Comparison of ENCODE assay signal across 7 cellular contexts in the genomic region with DNA sequence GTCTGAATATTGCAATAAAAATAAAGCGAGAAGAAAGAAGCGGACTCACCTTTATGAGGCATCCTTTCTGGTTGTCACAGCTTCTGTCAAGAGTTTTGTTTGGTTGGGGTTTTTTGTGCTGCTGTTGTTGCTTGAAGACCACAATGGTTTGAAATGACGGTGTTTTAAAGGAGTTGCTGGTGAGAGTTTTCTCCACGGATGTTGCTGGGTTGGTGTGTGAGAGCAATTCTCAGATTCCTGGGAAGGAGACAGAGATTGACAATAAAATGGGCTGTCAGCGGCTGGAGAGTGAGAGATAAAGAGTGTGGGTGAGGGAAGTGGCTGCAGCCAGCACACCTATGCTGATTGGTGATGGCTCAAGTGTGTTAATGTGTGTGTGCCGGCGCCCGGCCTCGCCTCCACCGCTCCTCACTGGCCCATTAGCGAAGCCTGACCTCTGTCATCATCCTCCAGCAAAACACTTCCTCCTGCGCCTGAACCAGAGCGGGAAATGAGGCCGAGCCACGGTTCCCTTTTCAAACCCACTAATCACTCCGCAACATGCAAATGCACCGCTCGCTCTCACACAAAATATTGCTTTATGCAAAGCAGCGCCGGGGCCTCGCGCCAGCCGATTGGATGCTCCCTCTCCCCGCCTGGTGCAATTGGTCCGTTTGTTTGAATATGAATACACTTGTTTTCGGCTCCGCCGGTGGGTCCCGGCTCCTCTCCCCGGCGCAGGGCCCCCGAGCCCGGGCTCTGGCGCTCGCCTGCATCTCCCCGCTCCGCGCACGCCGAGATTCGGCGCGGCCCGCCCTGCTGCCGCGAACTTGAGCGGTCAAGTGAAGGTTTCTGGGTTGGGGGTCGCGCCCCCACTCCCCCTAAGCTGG. TPM values are rescaled to one million over a fixed set of nuclear protein-coding genes. Genes with fewer than 3 reads are reported as not detected.
DNase-seq lines count a peak whose midpoint lies in the region; ATAC-seq, FAIRE-seq and TF ChIP-seq lines count a peak whose summit lies in the region.

A gene (minus strand): TSS at position 544 of the 869 bp plus-strand sequence. CDS start 4,911 bp downstream, outside the sequence.

- H3K27ac Mint-ChIP-seq in stimulated activated memory B cell treated with anti-CD40 and anti-IgM and Interleukin-4, amounts not matched to agents 10 μg/mL and 1 μg/mL and 100 μg/mL, for 72 hours: no peak within 1 kb of the TSS

- peak; percentile 36 for ATAC-seq in stimulated activated memory B cell treated with anti-CD40 and anti-IgM and Interleukin-4, amounts not matched to agents 10 μg/mL and 1 μg/mL and 100 μg/mL, for 72 hours

- peak; percentile 54 for TF ChIP-seq POLR2A in H54 (IDR thresholded peaks at IDR 0.05; ENCODE audit: low read depth, low read length)

- peaks cover 49% of the 10 kb centered on the region for H3K4me1 Mint-ChIP-seq in stimulated activated memory B cell treated with anti-CD40 and anti-IgM and Interleukin-4, amounts not matched to agents 10 μg/mL and 1 μg/mL and 100 μg/mL, for 72 hours

- H3K36me3 Mint-ChIP-seq in stimulated activated memory B cell treated with anti-CD40 and anti-IgM and Interleukin-4, amounts not matched to agents 10 μg/mL and 1 μg/mL and 100 μg/mL, for 72 hours: peaks cover 12% of the 10 kb centered on the region

- no peak for TF ChIP-seq CTCF in GM12875 (IDR thresholded peaks at IDR 0.05; ENCODE audit: borderline replicate concordance, insufficient read depth, low read depth, low read length)

- H3K4me3 ChIP-seq in GM12875 (ENCODE audit: low read depth, low read length) (peak within 1 kb of the TSS; percentile 51), SJSA1 (peak within 1 kb of the TSS; percentile 49)

- no peak within 1 kb of the TSS for H3K27ac ChIP-seq in SJSA1

- H3K9me3 Mint-ChIP-seq in stimulated activated memory B cell treated with anti-CD40 and anti-IgM and Interleukin-4, amounts not matched to agents 10 μg/mL and 1 μg/mL and 100 μg/mL, for 72 hours: peaks cover 5% of the 10 kb centered on the region

- peaks cover 16% of the 10 kb centered on the region for H3K4me1 ChIP-seq in SJSA1 (replicated peaks)

- no peaks in the 10 kb centered on the region for H3K9me3 ChIP-seq in SJSA1 (replicated peaks)

- H3K27me3 Mint-ChIP-seq in stimulated activated memory B cell treated with anti-CD40 and anti-IgM and Interleukin-4, amounts not matched to agents 10 μg/mL and 1 μg/mL and 100 μg/mL, for 72 hours: peaks cover 87% of the 10 kb centered on the region

- peak within 1 kb of the TSS; percentile 72 for H3K4me3 Mint-ChIP-seq in stimulated activated memory B cell treated with anti-CD40 and anti-IgM and Interleukin-4, amounts not matched to agents 10 μg/mL and 1 μg/mL and 100 μg/mL, for 72 hours

- DNase-seq in H54 (ENCODE audit: insufficient read length, low spot score) (peak; percentile 65), Kasumi-1 (lab: John Stamatoyannopoulos, UW) (peak; percentile 88 to 90), SJSA1 (ENCODE audit: low read depth in 1 of 2, low spot score in 2 of 2) (peak; percentile 50 to 55), cerebellum (ENCODE audit: low spot score) (peak; percentile 94), left kidney (ENCODE audit: low read depth, low spot score) (peak; percentile 70)

- H3K27me3 ChIP-seq in SJSA1 (replicated peaks): peaks cover 14% of the 10 kb centered on the region

- H3K36me3 ChIP-seq in SJSA1: no peaks in the 10 kb centered on the region

- FAIRE-seq in H54 (lab: Jason Lieb, UNC): no peak

RNA-seq across cellular contexts. Expression of the gene that starts here (rescaled TPM):
- total RNA-seq in SJSA1 (2014; rRNA removed; shearing (Covaris generic)): 1.7 and 2.9 TPM in 2 replicates
- 165 TPM for total RNA-seq in cerebellum

Comparison
In these comparisons a context has a peak if more than half of its experiments do, and no peak if none do; other contexts are left out.
1. RNA of the gene that starts here (total RNA-seq): 165 TPM in cerebellum (single experiment); 1.7 to 2.9 TPM in SJSA1; every median in the first group is over 10 times any median in the second.
2. Peak in every context shown above with its lines, with median percentiles within 50 percentile points of each other: DNase-seq.